ENCODE assay signal across 22 cellular contexts in genomic region chr3:170441412-170441811, GRCh38.
"Had no signal": no experiment of that assay in that cellular context is flagged by ENCODE, and none has a peak within 500 bp of the region (broad histone marks: within the 10 kb centered on the region; RNA-seq: fewer than 3 reads in every experiment).

No MANE protein-coding gene starts in this region.

- DNase-seq: heart right ventricle; kidney glomerular epithelial cell; left colon; left lung; mesendoderm; naive B cell; natural killer cell; ovary; right lobe of liver; stimulated activated CD4-positive, alpha-beta T cell treated with anti-CD3 and anti-CD28 coated beads, Interleukin-1b, Interleukin-23, amount 100 ng/mL, for 48 hours; stimulated activated CD4-positive, alpha-beta T cell treated with anti-CD3 and anti-CD28 coated beads, Interleukin-2, amount 100 ng/mL, for 48 hours; stimulated activated CD4-positive, alpha-beta T cell treated with anti-CD3 and anti-CD28 coated beads, Interleukin-4, amount 100 ng/mL, for 4 hours; stimulated activated naive B cell treated with anti-CD40 and anti-IgM and Interleukin-4, amounts not matched to agents 10 μg/mL and 1 μg/mL and 100 μg/mL, for 72 hours; tibial artery; trophoblast cell; upper lobe of right lung had no signal

- H3K27me3 ChIP-seq: hepatocyte, left lung, ovary, right atrium auricular region, right lobe of liver, upper lobe of right lung had no signal

- H3K9me3 Mint-ChIP-seq: natural killer cell; stimulated activated naive B cell treated with anti-CD40 and anti-IgM and Interleukin-4, amounts not matched to agents 10 μg/mL and 1 μg/mL and 100 μg/mL, for 72 hours; stimulated activated naive CD8-positive, alpha-beta T cell treated with anti-CD3 and anti-CD28 coated beads, Interleukin-15, Interleukin-2, amounts not matched to agents 100 ng/mL and 50 ng/mL, for 24 hours had no signal

- H3K27ac Mint-ChIP-seq: mesothelial cell of epicardium; naive B cell; natural killer cell; progenitor cell of endocrine pancreas; stimulated activated naive B cell treated with anti-CD40 and anti-IgM and Interleukin-4, amounts not matched to agents 10 μg/mL and 1 μg/mL and 100 μg/mL, for 72 hours; stimulated activated naive CD8-positive, alpha-beta T cell treated with anti-CD3 and anti-CD28 coated beads, Interleukin-15, Interleukin-2, amounts not matched to agents 100 ng/mL and 50 ng/mL, for 24 hours had no signal

- H3K27ac ChIP-seq: heart right ventricle, hepatocyte, left lung, ovary, right atrium auricular region, right lobe of liver, thoracic aorta, tibial artery, upper lobe of right lung had no signal

- H3K4me3 Mint-ChIP-seq: mesothelial cell of epicardium; naive B cell; natural killer cell; stimulated activated naive B cell treated with anti-CD40 and anti-IgM and Interleukin-4, amounts not matched to agents 10 μg/mL and 1 μg/mL and 100 μg/mL, for 72 hours; stimulated activated naive CD8-positive, alpha-beta T cell treated with anti-CD3 and anti-CD28 coated beads, Interleukin-15, Interleukin-2, amounts not matched to agents 100 ng/mL and 50 ng/mL, for 24 hours had no signal

- H3K4me1 Mint-ChIP-seq: naive B cell, natural killer cell had no signal

- ATAC-seq: heart right ventricle; left colon; left lung; natural killer cell; right lobe of liver; stimulated activated naive B cell treated with anti-CD40 and anti-IgM and Interleukin-4, amounts not matched to agents 10 μg/mL and 1 μg/mL and 100 μg/mL, for 72 hours; upper lobe of right lung had no signal

- H3K36me3 Mint-ChIP-seq: naive B cell; natural killer cell; stimulated activated naive B cell treated with anti-CD40 and anti-IgM and Interleukin-4, amounts not matched to agents 10 μg/mL and 1 μg/mL and 100 μg/mL, for 72 hours had no signal
